ENCODE assay signal across 9 cellular contexts in the genomic region with DNA sequence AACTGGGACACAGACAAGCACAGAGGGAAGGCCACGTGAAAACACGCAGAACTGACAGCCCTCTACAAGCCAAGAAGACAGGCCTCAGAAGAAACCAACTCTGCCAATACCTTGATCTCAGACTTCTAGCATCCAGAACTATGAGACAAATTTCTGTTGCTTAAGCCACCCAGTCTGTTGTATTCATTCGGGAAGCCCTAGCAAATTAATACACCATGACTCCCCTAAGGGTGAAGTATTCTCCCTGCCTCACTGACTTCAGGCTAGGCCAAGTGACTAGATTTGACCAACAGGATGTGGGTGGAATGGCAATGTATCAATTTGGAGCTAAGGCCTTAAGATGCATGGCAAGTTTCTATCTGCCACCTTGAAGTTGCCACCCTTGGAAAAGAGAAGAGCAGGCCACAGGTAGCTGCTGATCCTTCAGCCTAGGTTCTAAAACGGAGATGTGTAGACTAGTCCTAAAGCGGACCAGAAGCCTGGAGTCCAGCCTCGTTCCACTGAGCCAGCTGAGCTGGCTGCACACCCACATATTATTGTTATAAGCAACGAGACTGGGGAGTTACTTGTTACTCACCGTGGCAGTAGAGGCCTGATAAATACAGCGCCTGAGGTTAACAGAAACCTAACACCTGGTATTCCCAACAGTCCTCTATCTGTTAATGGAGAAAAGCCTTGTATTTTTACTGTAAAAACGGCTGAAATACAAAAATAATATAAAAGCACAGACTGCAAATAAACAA. TPM values are rescaled to one million over a fixed set of nuclear protein-coding genes. Genes with fewer than 3 reads are reported as not detected.
DNase-seq lines count a peak whose midpoint lies in the region; ATAC-seq and TF ChIP-seq lines count a peak whose summit lies in the region.
"Had no signal": no experiment of that assay in that cellular context is flagged by ENCODE, and none has a peak within 500 bp of the region (broad histone marks: within the 10 kb centered on the region; RNA-seq: fewer than 3 reads in every experiment).

No MANE protein-coding gene starts in this region.

- DNase-seq in ELR (ENCODE audit: low read depth) (peak; percentile 68), SK-N-MC (ENCODE audit: low read depth, low spot score) (no peak), glomerular visceral epithelial cell (ENCODE audit: extremely low spot score) (peak; percentile 70), gastrocnemius medialis (no peak), COLO668 (lab: John Stamatoyannopoulos, UW; ENCODE audit: unreplicated experiment) (no peak), GM20000 (ENCODE audit: low spot score) (no peak), OCI-M1 (lab: John Stamatoyannopoulos, UW) (no peak)
- no peak for DNase-seq in effector memory CD4-positive, alpha-beta T cell

- H3K36me3 ChIP-seq in SK-N-MC (ENCODE audit: insufficient read depth, low read length), result peaks cover 27% of the 10 kb centered on the region
- peaks cover 0 to 26% of the 10 kb centered on the region in 2 donors for H3K36me3 ChIP-seq in gastrocnemius medialis
- H3K36me3 ChIP-seq in effector memory CD4-positive, alpha-beta T cell (ENCODE audit: control insufficient read depth, insufficient read depth, low read length), result peaks cover 23% of the 10 kb centered on the region

- no peak for ATAC-seq in gastrocnemius medialis

- H3K9me3 ChIP-seq in SK-N-MC (ENCODE audit: low read depth, low read length) (no peaks in the 10 kb centered on the region), gastrocnemius medialis (no peaks in the 10 kb centered on the region)
- H3K9me3 ChIP-seq in effector memory CD4-positive, alpha-beta T cell (ENCODE audit: control insufficient read depth, low read length), result peaks cover 10% of the 10 kb centered on the region
- H3K9me3 ChIP-seq: adrenal gland had no signal

- H3K27ac ChIP-seq in SK-N-MC, result peak overlapping the region; percentile 80
- peak overlapping the region; percentile 90 to 97 (median 96) for H3K27ac ChIP-seq in gastrocnemius medialis
- no peak overlapping the region for H3K27ac ChIP-seq in effector memory CD4-positive, alpha-beta T cell (ENCODE audit: insufficient read depth, low read length, poor library complexity, severe bottlenecking)

- TF ChIP-seq CTCF in gastrocnemius medialis (IDR thresholded peaks at IDR 0.05 in 4 of 5, conservative IDR thresholded peaks at IDR 0.05 in 1 of 5) (no peak), GM20000 (IDR thresholded peaks at IDR 0.05; ENCODE audit: extremely low read depth, missing control alignments) (no peak)

- in situ Hi-C loops in gastrocnemius medialis (cut with MboI; ENCODE audit: low sequenced_read_pairs in 4 of 4), result loop anchor here (10.0 to 25.0 kb wide), 3 partner anchors 98 to 765 kb away; partner anchors contain the start of gene STBD1 (in 3 of the 4)

- H3K4me3 ChIP-seq in SK-N-MC, result no peak overlapping the region
- peak overlapping the region in 1 of 4 donors; percentile 39 for H3K4me3 ChIP-seq in gastrocnemius medialis
- no peak overlapping the region for H3K4me3 ChIP-seq in effector memory CD4-positive, alpha-beta T cell (ENCODE audit: insufficient read depth, low read depth, low read length, poor library complexity, severe bottlenecking)

- TF ChIP-seq POLR2A in gastrocnemius medialis (IDR thresholded peaks at IDR 0.05), result no peak

- peaks cover 90 to 97% of the 10 kb centered on the region in 2 donors for H3K4me1 ChIP-seq in gastrocnemius medialis
- H3K4me1 ChIP-seq in effector memory CD4-positive, alpha-beta T cell (ENCODE audit: control insufficient read depth, insufficient read depth, low read length, poor library complexity, severe bottlenecking), result peaks cover 10% of the 10 kb centered on the region

- no peaks in the 10 kb centered on the region for H3K27me3 ChIP-seq in gastrocnemius medialis
- no peaks in the 10 kb centered on the region for H3K27me3 ChIP-seq in effector memory CD4-positive, alpha-beta T cell (replicated peaks; ENCODE audit: control insufficient read depth, insufficient read depth, low read length, poor library complexity, severe bottlenecking)
- H3K27me3 ChIP-seq: adrenal gland had no signal

- no peak overlapping the region for H3K9ac ChIP-seq in SK-N-MC (ENCODE audit: insufficient read length)

- intact Hi-C loops in gastrocnemius medialis (cut with DNase I; ENCODE audit: low total_unique reads), result loop anchor here (5.0 to 10.0 kb wide), 4 partner anchors 110 to 748 kb away; partner anchors contain the start of genes G3BP2, SEPTIN11 and STBD1

RNA-seq across cellular contexts. Expression of gene SCARB2, which starts 16.5 kb away (rescaled TPM):
- total RNA-seq in gastrocnemius medialis, result 100 to 1,000 TPM in 3 of 4 donors, 10 to 100 TPM in 1; 91.3 to 292 (median 186) TPM

RNA-seq across cellular contexts. Expression of gene NUP54, which starts 49.0 kb away (rescaled TPM):
- total RNA-seq in gastrocnemius medialis, result 10 to 100 TPM; 15.7 to 22.8 (median 20.0) TPM

RNA-seq across cellular contexts. Expression of gene FAM47E, which starts 54.3 kb away (rescaled TPM):
- total RNA-seq in gastrocnemius medialis, result 1 to 10 TPM in 3 of 4 donors, under 1 TPM in 1; 0.56 to 6.8 (median 3.8) TPM

Comparison
In these comparisons a context has a peak if more than half of its experiments do, and no peak if none do; other contexts are left out.
1. DNase-seq: peak in ELR (single experiment) and glomerular visceral epithelial cell (single experiment); none in SK-N-MC (single experiment), gastrocnemius medialis (0 of 2), COLO668 (single experiment), GM20000 (single experiment), effector memory CD4-positive, alpha-beta T cell (0 of 3) and OCI-M1 (single experiment).